24 cellular contexts compared by ENCODE assay signal in the genomic region with DNA sequence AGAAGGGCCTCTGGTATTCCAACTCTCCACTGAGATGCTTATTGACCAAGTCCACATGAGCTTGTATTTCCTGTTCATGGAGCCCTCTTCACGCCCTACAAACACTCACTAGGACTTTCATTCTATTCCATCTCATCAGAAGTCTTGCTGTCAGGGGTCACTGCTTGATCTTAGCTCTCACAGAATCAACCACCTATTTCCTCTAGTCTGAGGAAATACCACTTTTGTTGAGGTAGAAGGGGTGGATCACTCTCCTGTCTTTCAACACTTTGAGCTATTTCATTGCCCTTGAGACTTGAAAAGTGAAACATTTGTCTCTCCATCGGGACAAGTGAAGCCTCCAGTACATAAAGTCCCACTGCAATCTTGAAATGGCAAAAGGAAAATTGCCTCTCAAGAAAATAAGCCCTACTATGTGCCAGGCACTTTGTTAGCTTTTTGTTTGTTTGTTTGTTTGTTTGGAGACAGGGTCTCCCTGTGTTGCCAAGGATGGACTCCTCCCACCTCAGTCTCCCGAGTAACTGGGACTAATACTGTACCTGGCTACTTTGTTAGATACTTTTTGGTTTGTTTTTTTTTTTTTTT. TPM values are rescaled to one million over a fixed set of nuclear protein-coding genes. Genes with fewer than 3 reads are reported as not detected.
DNase-seq lines count a peak whose midpoint lies in the region; ATAC-seq and TF ChIP-seq lines count a peak whose summit lies in the region.
"Had no signal": no experiment of that assay in that cellular context is flagged by ENCODE, and none has a peak within 500 bp of the region (broad histone marks: within the 10 kb centered on the region; RNA-seq: fewer than 3 reads in every experiment).

No MANE protein-coding gene starts in this region.

- H3K36me3 Mint-ChIP-seq in CD4-positive, alpha-beta T cell (ENCODE audit: low read depth) = no peaks in the 10 kb centered on the region

- no peaks in the 10 kb centered on the region for H3K9me3 ChIP-seq in CD4-positive, alpha-beta T cell (ENCODE audit: control insufficient read depth, low read length)
- H3K9me3 ChIP-seq: psoas muscle, upper lobe of left lung had no signal

- TF ChIP-seq POLR2A in NB4 (IDR thresholded peaks at IDR 0.05; ENCODE audit: extremely low read depth, insufficient read length) = no peak

- H3K27ac Mint-ChIP-seq in CD4-positive, alpha-beta T cell = peak overlapping the region; percentile 57
- H3K27ac Mint-ChIP-seq: mesothelial cell of epicardium; stimulated activated naive CD8-positive, alpha-beta T cell treated with anti-CD3 and anti-CD28 coated beads, Interleukin-15, Interleukin-2, amounts not matched to agents 100 ng/mL and 50 ng/mL, for 24 hours had no signal

- CTCF ChIA-PET in CD4-positive, alpha-beta T cell (lab: Charles Lee) = interaction anchor here (0.9 to 2.5 kb wide), 4 partner anchors 12 to 103 kb away, joined by 3 to 10 read pairs (median 4); no protein-coding TSS in a partner anchor

- no peak for TF ChIP-seq CTCF in CD4-positive, alpha-beta T cell (IDR thresholded peaks at IDR 0.05)
- no peak for TF ChIP-seq CTCF in NB4 (IDR thresholded peaks at IDR 0.05; ENCODE audit: low read depth, low read length)

- H3K27me3 Mint-ChIP-seq in CD4-positive, alpha-beta T cell = no peaks in the 10 kb centered on the region
- H3K27me3 Mint-ChIP-seq: stimulated activated naive CD8-positive, alpha-beta T cell treated with anti-CD3 and anti-CD28 coated beads, Interleukin-15, Interleukin-2, amounts not matched to agents 100 ng/mL and 50 ng/mL, for 24 hours had no signal

- H3K27me3 ChIP-seq in CD4-positive, alpha-beta T cell (ENCODE audit: control insufficient read depth, insufficient read depth, low read length) = no peaks in the 10 kb centered on the region
- H3K27me3 ChIP-seq: upper lobe of left lung had no signal

- no peaks in the 10 kb centered on the region for H3K9me3 Mint-ChIP-seq in CD4-positive, alpha-beta T cell
- H3K9me3 Mint-ChIP-seq: stimulated activated naive CD8-positive, alpha-beta T cell treated with anti-CD3 and anti-CD28 coated beads, Interleukin-15, Interleukin-2, amounts not matched to agents 100 ng/mL and 50 ng/mL, for 24 hours had no signal

- no peak for DNase-seq in CD4-positive, alpha-beta T cell
- peak; percentile 69 for DNase-seq in DMS53 (lab: John Stamatoyannopoulos, UW)
- DNase-seq in NB4 (ENCODE audit: low read depth) = peak; percentile 44
- DNase-seq in left lobe of liver (ENCODE audit: low spot score) = peak; percentile 5
- no peak for DNase-seq in NCI-H2196 treated with DMSO at 0.1 percent for 48 hours (lab: John Stamatoyannopoulos, UW; ENCODE audit: unreplicated experiment)
- DNase-seq in activated T-cell treated with anti-CD3 and anti-CD28 coated beads, Interleukin-2, amount 50 U/mL, for 1 hour = no peak
- DNase-seq in AG20443 (ENCODE audit: low spot score) = no peak
- DNase-seq: activated effector memory CD4-positive, alpha-beta T cell treated with Interleukin-2 at 50 U/mL for 16 hours; AML-193; aorta; cerebellar nuclear complex; NCI-H1105 treated with DMSO at 0.1 percent for 48 hours; NCI-H2171; NCI-H82; psoas muscle; T1000; upper lobe of left lung had no signal

- peak; percentile 56 for ATAC-seq in CD4-positive, alpha-beta T cell (ENCODE audit: poor library complexity)
- no peak for ATAC-seq in left lobe of liver
- ATAC-seq: esophagus mucosa, psoas muscle had no signal

- H3K4me3 ChIP-seq in NB4 (ENCODE audit: low read depth, low read length) = no peak overlapping the region
- H3K4me3 ChIP-seq: psoas muscle, skin epidermis, upper lobe of left lung had no signal

- no peak overlapping the region for H3K27ac ChIP-seq in CD4-positive, alpha-beta T cell (ENCODE audit: low read depth, low read length)
- H3K27ac ChIP-seq: KMS-11, psoas muscle, skin epidermis, upper lobe of left lung had no signal

- POLR2A ChIA-PET in CD4-positive, alpha-beta T cell (lab: Charles Lee) = interaction anchor here (0.7 to 2.4 kb wide), 5 partner anchors 11 to 333 kb away, joined by 3 to 22 read pairs (median 6); a partner anchor contains a TSS

- intact Hi-C loops in CD4-positive, alpha-beta T cell (cut with DNase I, micrococcal nuclease) = no loop called here

- peaks cover 14% of the 10 kb centered on the region for H3K4me1 Mint-ChIP-seq in CD4-positive, alpha-beta T cell (ENCODE audit: low read depth)
- H3K4me1 Mint-ChIP-seq: mesothelial cell of epicardium had no signal

- H3K4me3 Mint-ChIP-seq in CD4-positive, alpha-beta T cell = peak overlapping the region; percentile 43
- H3K4me3 Mint-ChIP-seq: mesothelial cell of epicardium; stimulated activated naive CD8-positive, alpha-beta T cell treated with anti-CD3 and anti-CD28 coated beads, Interleukin-15, Interleukin-2, amounts not matched to agents 100 ng/mL and 50 ng/mL, for 24 hours had no signal

RNA-seq across cellular contexts. Expression of a gene that starts 19.8 kb away (rescaled TPM):
- total RNA-seq in CD4-positive, alpha-beta T cell = not detected
- 0.28 TPM for total RNA-seq in left lobe of liver

RNA-seq across cellular contexts. Expression of a gene that starts 27.4 kb away (rescaled TPM):
- 1 to 10 TPM; 9.5 to 9.9 TPM for total RNA-seq in CD4-positive, alpha-beta T cell
- 6.3 TPM for total RNA-seq in left lobe of liver

RNA-seq across cellular contexts. Expression of a gene that starts 29.7 kb away (rescaled TPM):
- total RNA-seq in CD4-positive, alpha-beta T cell = not detected
- total RNA-seq in left lobe of liver = not detected
- total RNA-seq: aorta, esophagus mucosa, glomerular endothelial cell, mesothelial cell of epicardium, psoas muscle, SK-MEL-5, upper lobe of left lung had no signal

RNA-seq across cellular contexts. Expression of a gene that starts 30.6 kb away (rescaled TPM):
- 1 to 10 TPM; 5.0 to 6.6 TPM for total RNA-seq in CD4-positive, alpha-beta T cell
- total RNA-seq in left lobe of liver = 23.7 TPM

RNA-seq across cellular contexts. Expression of a gene that starts 32.6 kb away (rescaled TPM):
- total RNA-seq in CD4-positive, alpha-beta T cell = not detected
- total RNA-seq in left lobe of liver = not detected
- total RNA-seq: aorta, glomerular endothelial cell, mesothelial cell of epicardium, SK-MEL-5, upper lobe of left lung had no signal

Comparison
In these comparisons a context has a peak if more than half of its experiments do, and no peak if none do; other contexts are left out.
1. DNase-seq: peak in DMS53 (single experiment), NB4 (single experiment) and left lobe of liver (single experiment); none in CD4-positive, alpha-beta T cell (0 of 10), NCI-H2196 treated with DMSO at 0.1 percent for 48 hours (single experiment), activated T-cell treated with anti-CD3 and anti-CD28 coated beads, Interleukin-2, amount 50 U/mL, for 1 hour (single experiment) and AG20443 (single experiment).